In genomic region chr1:90007979-90008404, GRCh38 we compare ENCODE assay signal across 23 cellular contexts. TPM values are rescaled to one million over a fixed set of nuclear protein-coding genes. Genes with fewer than 3 reads are reported as not detected.
A peak's percentile ranks its signal among the peaks of the same experiment; 100 is the strongest.
DNase-seq lines count a peak whose midpoint lies in the region; ATAC-seq, FAIRE-seq and TF ChIP-seq lines count a peak whose summit lies in the region.
"Had no signal": no experiment of that assay in that cellular context is flagged by ENCODE, and none has a peak within 500 bp of the region (broad histone marks: within the 10 kb centered on the region; RNA-seq: fewer than 3 reads in every experiment).

No MANE protein-coding gene starts in this region.

- H3K9me3 ChIP-seq in Loucy (ENCODE audit: insufficient read depth, low read depth, low read length) (no peaks in the 10 kb centered on the region), astrocyte (ENCODE audit: insufficient read depth, low read depth, low read length) (no peaks in the 10 kb centered on the region)
- H3K9me3 ChIP-seq: BLaER1 had no signal

- H3K27ac Mint-ChIP-seq in astrocyte (ENCODE audit: unreplicated experiment) (no peak overlapping the region), MCF 10A (ENCODE audit: low read depth, unreplicated experiment) (no peak overlapping the region)

- CTCF ChIA-PET in MCF 10A (lab: Yijun Ruan, JAX): interaction anchor here (0.8 kb wide), 1 partner anchor 379 kb away, joined by 3 read pairs; no protein-coding TSS in a partner anchor

- FAIRE-seq in D721Med (lab: Jason Lieb, UNC): peak; percentile 73
- FAIRE-seq in astrocyte (lab: Jason Lieb, UNC): no peak
- FAIRE-seq in islet of Langerhans (lab: Jason Lieb, UNC): peak; percentile 85
- FAIRE-seq: A204.1, GM12892, GM18507, RCC 7860 had no signal

- H3K4me2 ChIP-seq in Loucy (ENCODE audit: low read depth, low read length, poor library complexity, severe bottlenecking) (peak overlapping the region; percentile 42), astrocyte (ENCODE audit: low read length) (no peak overlapping the region)
- H3K4me2 ChIP-seq: BLaER1 had no signal

- H3K9me3 Mint-ChIP-seq in astrocyte (ENCODE audit: unreplicated experiment): no peaks in the 10 kb centered on the region
- H3K9me3 Mint-ChIP-seq in MCF 10A (ENCODE audit: unreplicated experiment): no peaks in the 10 kb centered on the region
- H3K9me3 Mint-ChIP-seq: CD4-positive, alpha-beta memory T cell; H9 had no signal

- no peaks in the 10 kb centered on the region for H3K27me3 Mint-ChIP-seq in astrocyte (ENCODE audit: low read depth, unreplicated experiment)
- H3K27me3 Mint-ChIP-seq in MCF 10A (ENCODE audit: insufficient read depth, unreplicated experiment): no peaks in the 10 kb centered on the region
- H3K27me3 Mint-ChIP-seq: CD4-positive, alpha-beta memory T cell had no signal

- peaks cover 74% of the 10 kb centered on the region for H3K79me2 ChIP-seq in Loucy (ENCODE audit: insufficient read depth, low read length)
- H3K79me2 ChIP-seq in astrocyte (ENCODE audit: insufficient read depth, low read length): peaks cover 61% of the 10 kb centered on the region

- DNase-seq in D721Med (ENCODE audit: insufficient read length, low spot score) (no peak), astrocyte (ENCODE audit: low read depth) (peak; percentile 14), MCF 10A (ENCODE audit: unreplicated experiment) (no peak)
- DNase-seq: CD4-positive, alpha-beta memory T cell; EL; H9; Karpas-422; NCI-H1105 treated with DMSO at 0.1 percent for 48 hours; NCI-H1694; NCI-H2081 treated with DMSO at 0.1 percent for 48 hours; NCI-H446 treated with DMSO at 0.1 percent for 48 hours; SW 1271 had no signal

- peaks cover 4% of the 10 kb centered on the region for H3K4me1 Mint-ChIP-seq in astrocyte (ENCODE audit: low read depth, unreplicated experiment)
- peaks cover 5% of the 10 kb centered on the region for H3K4me1 Mint-ChIP-seq in MCF 10A (ENCODE audit: insufficient read depth, unreplicated experiment)
- H3K4me1 Mint-ChIP-seq: H9 had no signal

- H3K27me3 ChIP-seq in Loucy (ENCODE audit: insufficient read depth, low read length, poor library complexity, severe bottlenecking): no peaks in the 10 kb centered on the region
- H3K27me3 ChIP-seq in astrocyte (ENCODE audit: insufficient read depth, low read length): no peaks in the 10 kb centered on the region
- H3K27me3 ChIP-seq: BLaER1 had no signal

- H2AFZ ChIP-seq in Loucy (ENCODE audit: low read length): no peak overlapping the region
- no peak overlapping the region for H2AFZ ChIP-seq in astrocyte (ENCODE audit: low read depth, low read length)

- peaks cover 13% of the 10 kb centered on the region for H3K36me3 Mint-ChIP-seq in astrocyte (ENCODE audit: low read depth, unreplicated experiment)
- H3K36me3 Mint-ChIP-seq in MCF 10A (ENCODE audit: insufficient read depth, unreplicated experiment): peaks cover 80% of the 10 kb centered on the region

- no peaks in the 10 kb centered on the region for H3K9me2 ChIP-seq in Loucy (replicated peaks; ENCODE audit: low read depth, low read length)

- no peak overlapping the region for H3K9ac ChIP-seq in Loucy (ENCODE audit: low read depth, low read length, poor library complexity, severe bottlenecking)
- H3K9ac ChIP-seq in astrocyte (ENCODE audit: low read length): no peak overlapping the region
- H3K9ac ChIP-seq: BLaER1 had no signal

- no peak overlapping the region for H3K27ac ChIP-seq in astrocyte (ENCODE audit: low read depth, low read length)
- H3K27ac ChIP-seq: BLaER1 had no signal

- TF ChIP-seq CTCF in D721Med (IDR thresholded peaks at IDR 0.05; ENCODE audit: insufficient read depth, missing control alignments) (no peak), Loucy (conservative IDR thresholded peaks at IDR 0.05; ENCODE audit: low read length) (no peak), astrocyte (IDR thresholded peaks at IDR 0.05; ENCODE audit: insufficient read depth, low read depth, low read length) (no peak), MCF 10A (IDR thresholded peaks at IDR 0.05; ENCODE audit: unreplicated experiment) (no peak)

- intact Hi-C loops in MCF 10A (cut with micrococcal nuclease): no loop called here

- H4K20me1 ChIP-seq in Loucy (ENCODE audit: insufficient read depth, low read length, poor library complexity, severe bottlenecking): peaks cover 78% of the 10 kb centered on the region
- H4K20me1 ChIP-seq in astrocyte (ENCODE audit: insufficient read depth, low read length): peaks cover 35% of the 10 kb centered on the region

- peaks cover 71% of the 10 kb centered on the region for H3K36me3 ChIP-seq in Loucy (ENCODE audit: insufficient read depth, low read length)
- H3K36me3 ChIP-seq in astrocyte (ENCODE audit: insufficient read depth, low read length): peaks cover 24% of the 10 kb centered on the region

- H3K4me3 ChIP-seq in Loucy (ENCODE audit: low read length, poor library complexity, severe bottlenecking) (peak overlapping the region; percentile 8), astrocyte (ENCODE audit: insufficient read depth, low read depth, low read length) (no peak overlapping the region)
- H3K4me3 ChIP-seq: BLaER1 had no signal

- no peak overlapping the region for H3K4me3 Mint-ChIP-seq in astrocyte (ENCODE audit: unreplicated experiment)
- no peak overlapping the region for H3K4me3 Mint-ChIP-seq in MCF 10A (ENCODE audit: unreplicated experiment)
- H3K4me3 Mint-ChIP-seq: CD4-positive, alpha-beta memory T cell; H9 had no signal

- H3F3A ChIP-seq in Loucy (ENCODE audit: low read depth): no peaks in the 10 kb centered on the region

- POLR2A ChIA-PET in MCF 10A (lab: Yijun Ruan, JAX): interaction anchor here (1.2 kb wide), 2 partner anchors 9 to 12 kb away, joined by 3 to 6 read pairs; no protein-coding TSS in a partner anchor

- BruUV-seq in MCF 10A (replicated peaks; lab: Mats Ljungman, UMichigan): no TSS peak

- no peak for ATAC-seq in HG02610 (IDR thresholded peaks at IDR 0.05; ENCODE audit: unreplicated experiment)
- ATAC-seq in GM18873 (IDR thresholded peaks at IDR 0.05; ENCODE audit: low FRiP score, unreplicated experiment): no peak
- no peak for ATAC-seq in HG03565 (IDR thresholded peaks at IDR 0.05; ENCODE audit: unreplicated experiment)
- ATAC-seq: Right ventricle myocardium inferior had no signal

- H3K4me1 ChIP-seq in Loucy (ENCODE audit: insufficient read depth, low read length, poor library complexity, severe bottlenecking) (peaks cover 33% of the 10 kb centered on the region), astrocyte (ENCODE audit: insufficient read depth, low read length) (no peaks in the 10 kb centered on the region)
- H3K4me1 ChIP-seq: BLaER1 had no signal

RNA-seq across cellular contexts. Expression of gene ZNF326, which starts 13.1 kb away (rescaled TPM):
- total RNA-seq in astrocyte (24.6 and 27.7 TPM in 2 replicates), MCF 10A (2022) (28.9 and 32.9 TPM in 2 replicates)
